Comparison of ENCODE assay signal across 1 cellular context in the genomic region with DNA sequence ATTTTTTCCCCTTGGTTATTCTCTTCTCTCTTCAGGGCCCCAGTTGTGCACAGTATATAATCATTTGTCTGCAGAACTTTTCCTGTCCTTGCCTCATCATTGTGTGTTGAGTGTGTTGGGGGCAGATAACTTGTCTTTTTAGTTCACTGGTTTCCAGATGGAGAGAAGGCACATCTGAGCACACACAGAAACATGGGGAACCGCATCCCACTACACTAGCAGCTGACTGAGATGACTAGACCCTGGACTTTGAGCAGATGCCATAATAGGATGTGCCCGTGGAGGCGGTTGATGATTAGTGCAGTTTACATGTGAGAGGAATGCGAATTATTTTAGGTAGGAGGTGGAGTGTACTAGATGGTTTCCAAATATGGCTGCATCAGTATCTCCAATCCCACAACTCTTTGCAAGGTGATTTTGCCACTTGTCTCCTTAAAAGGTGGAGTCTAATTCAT.
TF ChIP-seq lines count a peak whose summit lies in the region.

No MANE protein-coding gene starts in this region.

TF ChIP-seq in SK-N-SH treated with all-trans-retinoic acid at 6 μM for 48 hours, 23 proteins besides CTCF, POLR2A, EP300 and RAD21 (continued from another document):
- TF ChIP-seq, protein P1, sequence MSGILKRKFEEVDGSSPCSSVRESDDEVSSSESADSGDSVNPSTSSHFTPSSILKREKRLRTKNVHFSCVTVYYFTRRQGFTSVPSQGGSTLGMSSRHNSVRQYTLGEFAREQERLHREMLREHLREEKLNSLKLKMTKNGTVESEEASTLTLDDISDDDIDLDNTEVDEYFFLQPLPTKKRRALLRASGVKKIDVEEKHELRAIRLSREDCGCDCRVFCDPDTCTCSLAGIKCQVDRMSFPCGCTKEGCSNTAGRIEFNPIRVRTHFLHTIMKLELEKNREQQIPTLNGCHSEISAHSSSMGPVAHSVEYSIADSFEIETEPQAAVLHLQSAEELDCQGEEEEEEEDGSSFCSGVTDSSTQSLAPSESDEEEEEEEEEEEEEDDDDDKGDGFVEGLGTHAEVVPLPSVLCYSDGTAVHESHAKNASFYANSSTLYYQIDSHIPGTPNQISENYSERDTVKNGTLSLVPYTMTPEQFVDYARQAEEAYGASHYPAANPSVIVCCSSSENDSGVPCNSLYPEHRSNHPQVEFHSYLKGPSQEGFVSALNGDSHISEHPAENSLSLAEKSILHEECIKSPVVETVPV (CRISPR knock-in tag; IDR thresholded peaks at IDR 0.05) = no peak
- TF ChIP-seq, protein P2, sequence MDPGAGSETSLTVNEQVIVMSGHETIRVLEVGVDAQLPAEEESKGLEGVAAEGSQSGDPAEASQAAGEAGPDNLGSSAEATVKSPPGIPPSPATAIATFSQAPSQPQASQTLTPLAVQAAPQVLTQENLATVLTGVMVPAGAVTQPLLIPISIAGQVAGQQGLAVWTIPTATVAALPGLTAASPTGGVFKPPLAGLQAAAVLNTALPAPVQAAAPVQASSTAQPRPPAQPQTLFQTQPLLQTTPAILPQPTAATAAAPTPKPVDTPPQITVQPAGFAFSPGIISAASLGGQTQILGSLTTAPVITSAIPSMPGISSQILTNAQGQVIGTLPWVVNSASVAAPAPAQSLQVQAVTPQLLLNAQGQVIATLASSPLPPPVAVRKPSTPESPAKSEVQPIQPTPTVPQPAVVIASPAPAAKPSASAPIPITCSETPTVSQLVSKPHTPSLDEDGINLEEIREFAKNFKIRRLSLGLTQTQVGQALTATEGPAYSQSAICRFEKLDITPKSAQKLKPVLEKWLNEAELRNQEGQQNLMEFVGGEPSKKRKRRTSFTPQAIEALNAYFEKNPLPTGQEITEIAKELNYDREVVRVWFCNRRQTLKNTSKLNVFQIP (CRISPR knock-in tag; IDR thresholded peaks at IDR 0.05; ENCODE audit: borderline replicate concordance, low read depth) = no peak
- TF ChIP-seq, protein P3, sequence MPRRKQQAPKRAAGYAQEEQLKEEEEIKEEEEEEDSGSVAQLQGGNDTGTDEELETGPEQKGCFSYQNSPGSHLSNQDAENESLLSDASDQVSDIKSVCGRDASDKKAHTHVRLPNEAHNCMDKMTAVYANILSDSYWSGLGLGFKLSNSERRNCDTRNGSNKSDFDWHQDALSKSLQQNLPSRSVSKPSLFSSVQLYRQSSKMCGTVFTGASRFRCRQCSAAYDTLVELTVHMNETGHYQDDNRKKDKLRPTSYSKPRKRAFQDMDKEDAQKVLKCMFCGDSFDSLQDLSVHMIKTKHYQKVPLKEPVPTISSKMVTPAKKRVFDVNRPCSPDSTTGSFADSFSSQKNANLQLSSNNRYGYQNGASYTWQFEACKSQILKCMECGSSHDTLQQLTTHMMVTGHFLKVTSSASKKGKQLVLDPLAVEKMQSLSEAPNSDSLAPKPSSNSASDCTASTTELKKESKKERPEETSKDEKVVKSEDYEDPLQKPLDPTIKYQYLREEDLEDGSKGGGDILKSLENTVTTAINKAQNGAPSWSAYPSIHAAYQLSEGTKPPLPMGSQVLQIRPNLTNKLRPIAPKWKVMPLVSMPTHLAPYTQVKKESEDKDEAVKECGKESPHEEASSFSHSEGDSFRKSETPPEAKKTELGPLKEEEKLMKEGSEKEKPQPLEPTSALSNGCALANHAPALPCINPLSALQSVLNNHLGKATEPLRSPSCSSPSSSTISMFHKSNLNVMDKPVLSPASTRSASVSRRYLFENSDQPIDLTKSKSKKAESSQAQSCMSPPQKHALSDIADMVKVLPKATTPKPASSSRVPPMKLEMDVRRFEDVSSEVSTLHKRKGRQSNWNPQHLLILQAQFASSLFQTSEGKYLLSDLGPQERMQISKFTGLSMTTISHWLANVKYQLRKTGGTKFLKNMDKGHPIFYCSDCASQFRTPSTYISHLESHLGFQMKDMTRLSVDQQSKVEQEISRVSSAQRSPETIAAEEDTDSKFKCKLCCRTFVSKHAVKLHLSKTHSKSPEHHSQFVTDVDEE (CRISPR knock-in tag; IDR thresholded peaks at IDR 0.05) = no peak
- no peak for TF ChIP-seq TCF4 (CRISPR knock-in tag; IDR thresholded peaks at IDR 0.05; ENCODE audit: borderline replicate concordance)
TF ChIP-seq in SK-N-SH treated with all-trans-retinoic acid at 6 μM for 48 hours: peak in this region for 0.
